8 cellular contexts compared by ENCODE assay signal in genomic region chr22:29269731-29270474, GRCh38. TPM values are rescaled to one million over a fixed set of nuclear protein-coding genes. Genes with fewer than 3 reads are reported as not detected.
DNase-seq lines count a peak whose midpoint lies in the region; ATAC-seq and TF ChIP-seq lines count a peak whose summit lies in the region.

No MANE protein-coding gene starts in this region.

- H3K4me3 ChIP-seq in AG04449 (ENCODE audit: low read depth, low read length) (peak overlapping the region; percentile 89), HUES6 (ENCODE audit: low read depth, low read length) (peak overlapping the region; percentile 81), ascending aorta (peak overlapping the region; percentile 76 to 98), right lobe of liver (peak overlapping the region; percentile 63 to 98 (median 87)), tibial artery (peak overlapping the region; percentile 90 to 95)

- H3K9ac ChIP-seq in HUES6 (ENCODE audit: low read length): peak overlapping the region; percentile 99

- intact Hi-C loops in ascending aorta (cut with DNase I) (loop anchor here (5.0 kb wide), 1 partner anchor 1152 kb away; no protein-coding TSS in a partner anchor), right lobe of liver (cut with DNase I) (no loop called here), tibial artery (cut with DNase I; ENCODE audit: low total_unique reads) (loop anchor here (5.0 to 10.0 kb wide), 2 partner anchors 37 to 385 kb away; partner anchors contain the start of genes GAS2L1 and ZNRF3)

- H3K27ac ChIP-seq in HUES6 (ENCODE audit: low read depth, low read length) (no peak overlapping the region), ascending aorta (peak overlapping the region; percentile 50 to 96), right lobe of liver (peak overlapping the region; percentile 97 to 100 (median 98)), tibial artery (peak overlapping the region; percentile 98 to 99)

- CTCF ChIA-PET in AG04449 (lab: Yijun Ruan, JAX): interaction anchor here (1.1 to 5.4 kb wide), 4 partner anchors 10 to 90 kb away, joined by 3 to 26 read pairs (median 4); no protein-coding TSS in a partner anchor

- peaks cover 28% of the 10 kb centered on the region for H3K4me1 ChIP-seq in HUES6 (ENCODE audit: control insufficient read depth, insufficient read depth, low read length)
- H3K4me1 ChIP-seq in ascending aorta: peaks cover 6 to 47% of the 10 kb centered on the region in 2 donors
- H3K4me1 ChIP-seq in right lobe of liver: peaks cover 0 to 53% (median 19%) of the 10 kb centered on the region in 4 donors
- H3K4me1 ChIP-seq in tibial artery: peaks cover 0 to 67% (median 38%) of the 10 kb centered on the region in 4 donors

- no peak for TF ChIP-seq POLR2A in right lobe of liver (IDR thresholded peaks at IDR 0.05)

- 4% methylated on average over 13 of the region's 13 CpGs for WGBS in right lobe of liver (ENCODE audit: insufficient coverage, low coverage, low lambda C conversion rate, missing lambda C conversion rate)

- peak in 1 of 4 donors; percentile 1 for ATAC-seq in right lobe of liver

- H3K27me3 ChIP-seq in HUES6 (ENCODE audit: control insufficient read depth, insufficient read depth, low read length) (no peaks in the 10 kb centered on the region), ascending aorta (no peaks in the 10 kb centered on the region), right lobe of liver (no peaks in the 10 kb centered on the region), tibial artery (no peaks in the 10 kb centered on the region)

- no peak for TF ChIP-seq CTCF in AG04449 (IDR thresholded peaks at IDR 0.05; ENCODE audit: insufficient read depth, low read length, missing control alignments)
- no peak for TF ChIP-seq CTCF in ascending aorta (IDR thresholded peaks at IDR 0.05)
- no peak for TF ChIP-seq CTCF in right lobe of liver (IDR thresholded peaks at IDR 0.05)
- no peak for TF ChIP-seq CTCF in tibial artery (IDR thresholded peaks at IDR 0.05)

- no peak for DNase-seq in AG04449 (ENCODE audit: low read depth, low spot score)
- no peak for DNase-seq in ascending aorta (ENCODE audit: low spot score in 2 of 2)
- DNase-seq in right lobe of liver: no peak
- DNase-seq in tibial artery: peak in 1 of 2 donors; percentile 37
- no peak for DNase-seq in ureter (ENCODE audit: low spot score)
- DNase-seq in T1000 (lab: John Stamatoyannopoulos, UW): no peak
- no peak for DNase-seq in NCI-H2171 (lab: John Stamatoyannopoulos, UW)

- H3K9me3 ChIP-seq in HUES6 (ENCODE audit: control insufficient read depth, insufficient read depth, low read depth, low read length) (no peaks in the 10 kb centered on the region), ascending aorta (no peaks in the 10 kb centered on the region), right lobe of liver (no peaks in the 10 kb centered on the region), tibial artery (no peaks in the 10 kb centered on the region)

- peaks cover 77% of the 10 kb centered on the region for H3K36me3 ChIP-seq in HUES6 (ENCODE audit: control insufficient read depth, insufficient read depth, low read length)
- H3K36me3 ChIP-seq in ascending aorta: peaks cover 17 to 33% of the 10 kb centered on the region in 2 donors
- peaks cover 6 to 37% (median 22%) of the 10 kb centered on the region in 4 donors for H3K36me3 ChIP-seq in right lobe of liver
- H3K36me3 ChIP-seq in tibial artery: peaks cover 26 to 29% (median 28%) of the 10 kb centered on the region in 3 donors

- POLR2A ChIA-PET in AG04449 (lab: Yijun Ruan, JAX): no interaction called here

RNA-seq across cellular contexts. Expression of gene EWSR1, which starts 1.8 kb away (rescaled TPM):
- total RNA-seq in ascending aorta (133 TPM), right lobe of liver (100 to 1,000 TPM in 3 of 6 experiments, 10 to 100 TPM in 3; 75.0 to 112 (median 98.2) TPM), ureter (284 TPM)

RNA-seq across cellular contexts. Expression of gene RHBDD3, which starts 2.1 kb away (rescaled TPM):
- total RNA-seq in ascending aorta: 254 TPM
- 10 to 100 TPM in 5 of 6 experiments, 1 to 10 TPM in 1; 9.7 to 35.3 (median 14.7) TPM for total RNA-seq in right lobe of liver
- 24.4 TPM for total RNA-seq in ureter

RNA-seq across cellular contexts. Expression of gene GAS2L1, which starts 36.5 kb away (rescaled TPM):
- total RNA-seq in ascending aorta: 99.3 TPM
- 10 to 100 TPM in 4 of 6 experiments, 1 to 10 TPM in 2; 8.9 to 15.8 (median 11.5) TPM for total RNA-seq in right lobe of liver
- total RNA-seq in ureter: 15.6 TPM

RNA-seq across cellular contexts. Expression of gene RASL10A, which starts 45.6 kb away (rescaled TPM):
- total RNA-seq in ascending aorta (not detected), right lobe of liver (1 to 10 TPM in 3 of 6 experiments, under 1 TPM in 3; 0.32 to 1.2 (median 0.87) TPM), ureter (5.3 TPM)

Comparison
In these comparisons a context has a peak if more than half of its experiments do, and no peak if none do; other contexts are left out.
1. intact Hi-C loops: an anchor here in ascending aorta (5.0 kb wide) and tibial artery (5.0 to 10.0 kb wide); none called in right lobe of liver.